In the genomic region with DNA sequence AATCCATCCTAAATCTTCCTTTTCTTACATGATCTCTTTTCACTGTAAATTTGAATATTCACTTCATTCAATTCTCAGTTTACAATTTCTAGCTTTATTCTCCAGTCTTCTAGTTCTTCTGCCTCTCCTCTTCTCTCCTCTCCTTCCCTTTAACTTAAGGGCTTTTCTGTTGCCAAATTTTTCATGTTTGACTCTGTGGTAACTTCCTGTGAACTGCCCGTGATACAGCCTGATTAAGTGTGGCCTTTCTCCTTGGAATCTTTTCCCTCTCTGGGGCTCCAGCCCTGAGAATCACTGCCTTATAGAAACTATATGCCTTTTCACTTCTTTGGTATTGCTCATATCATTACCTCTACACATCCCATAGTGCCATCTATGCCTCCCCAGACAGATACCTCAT, we compare ENCODE assay signal across 16 cellular contexts.
A peak's percentile ranks its signal among the peaks of the same experiment; 100 is the strongest.
DNase-seq lines count a peak whose midpoint lies in the region; TF ChIP-seq lines count a peak whose summit lies in the region.
"Had no signal": no experiment of that assay in that cellular context is flagged by ENCODE, and none has a peak within 500 bp of the region (broad histone marks: within the 10 kb centered on the region; RNA-seq: fewer than 3 reads in every experiment).

No MANE protein-coding gene starts in this region.

- no peak overlapping the region for H3K27ac ChIP-seq in transverse colon
- H3K27ac ChIP-seq in RWPE1: no peak overlapping the region
- H3K27ac ChIP-seq: 22Rv1; BLaER1 treated with 17β-estradiol and CSF1 and Interleukin-3, amounts not matched to agents 10 nM and 100 nM had no signal

- H3K9me3 ChIP-seq in transverse colon: no peaks in the 10 kb centered on the region
- H3K9me3 ChIP-seq: BLaER1 treated with 17β-estradiol and CSF1 and Interleukin-3, amounts not matched to agents 10 nM and 100 nM had no signal

- WGBS in transverse colon (ENCODE audit: low coverage in 1 of 2), 2 donors: 36 to 76% methylated on average over 1 of the region's 1 CpG

- TF ChIP-seq EP300 in transverse colon (IDR thresholded peaks at IDR 0.05; ENCODE audit: low read depth): no peak

- POLR2A ChIA-PET in RWPE1 (lab: Yijun Ruan, JAX; ENCODE audit: low non-redundant PET): no interaction called here

- in situ Hi-C loops in transverse colon (cut with MboI; ENCODE audit: low pct_ligation_motif_present in 1 of 4, low pct_unique_long_range_greater_than_20kb in 1 of 4, low sequenced_read_pairs in 3 of 4): no loop called here

- no peaks in the 10 kb centered on the region for H3K4me1 ChIP-seq in transverse colon
- H3K4me1 ChIP-seq: BLaER1 treated with 17β-estradiol and CSF1 and Interleukin-3, amounts not matched to agents 10 nM and 100 nM had no signal

- no peaks in the 10 kb centered on the region for H3K36me3 ChIP-seq in transverse colon
- H3K36me3 ChIP-seq: BLaER1 treated with 17β-estradiol and CSF1 and Interleukin-3, amounts not matched to agents 10 nM and 100 nM had no signal

- CTCF ChIA-PET in RWPE1 (lab: Yijun Ruan, JAX): no interaction called here

- intact Hi-C loops in transverse colon (cut with DNase I; ENCODE audit: low total_unique reads): no loop called here

- H3K4me3 ChIP-seq in cardiac fibroblast (replicated peaks in 1 of 2; ENCODE audit: low read depth in 2 of 2, low read length in 2 of 2) (no peak overlapping the region), transverse colon (no peak overlapping the region)
- H3K4me3 ChIP-seq: BLaER1 treated with 17β-estradiol and CSF1 and Interleukin-3, amounts not matched to agents 10 nM and 100 nM; GM12878 had no signal

- DNase-seq in NCI-H82 (lab: John Stamatoyannopoulos, UW): peak; percentile 2
- DNase-seq in NCI-H82 treated with DMSO at 0.1 percent for 48 hours (lab: John Stamatoyannopoulos, UW; ENCODE audit: unreplicated experiment): no peak
- DNase-seq in cardiac fibroblast (ENCODE audit: low read depth in 2 of 2): peak; percentile 9 to 59
- peak; percentile 5 for DNase-seq in fibroblast of peridontal ligament (ENCODE audit: extremely low read depth)
- no peak for DNase-seq in transverse colon
- no peak for DNase-seq in SW 1271 (lab: John Stamatoyannopoulos, UW)
- no peak for DNase-seq in activated CD4-positive, alpha-beta T cell treated with anti-CD3 and anti-CD28 coated beads for 4 hours
- DNase-seq in RWPE1 (ENCODE audit: low spot score): no peak
- DNase-seq: CD4-positive, CD25-positive, alpha-beta regulatory T cell; DMS53; GOT3; H9; IMR-90 had no signal

- TF ChIP-seq POLR2A in transverse colon (IDR thresholded peaks at IDR 0.05): no peak

- H3K27me3 ChIP-seq in transverse colon: no peaks in the 10 kb centered on the region
- H3K27me3 ChIP-seq: BLaER1 treated with 17β-estradiol and CSF1 and Interleukin-3, amounts not matched to agents 10 nM and 100 nM had no signal

- no peak for TF ChIP-seq CTCF in cardiac fibroblast (IDR thresholded peaks at IDR 0.05; ENCODE audit: low read depth, low read length)
- TF ChIP-seq CTCF in transverse colon (IDR thresholded peaks at IDR 0.05): no peak
- no peak for TF ChIP-seq CTCF in RWPE1 (conservative IDR thresholded peaks at IDR 0.05; ENCODE audit: low read depth)

Comparison
In these comparisons a context has a peak if more than half of its experiments do, and no peak if none do; other contexts are left out.
1. DNase-seq: peak in NCI-H82 (single experiment), cardiac fibroblast (2 of 2) and fibroblast of peridontal ligament (single experiment); none in NCI-H82 treated with DMSO at 0.1 percent for 48 hours (single experiment), transverse colon (single experiment), SW 1271 (0 of 2), activated CD4-positive, alpha-beta T cell treated with anti-CD3 and anti-CD28 coated beads for 4 hours (0 of 2) and RWPE1 (single experiment).